ENCODE assay signal across 10 cellular contexts in genomic region chr3:142029052-142029642, GRCh38.
A peak's percentile ranks its signal among the peaks of the same experiment; 100 is the strongest.
DNase-seq lines count a peak whose midpoint lies in the region; ATAC-seq, FAIRE-seq and TF ChIP-seq lines count a peak whose summit lies in the region.
"Had no signal": no experiment of that assay in that cellular context is flagged by ENCODE, and none has a peak within 500 bp of the region (broad histone marks: within the 10 kb centered on the region; RNA-seq: fewer than 3 reads in every experiment).

No MANE protein-coding gene starts in this region.

- peaks cover 17% of the 10 kb centered on the region for H3K4me1 ChIP-seq in RWPE2 (ENCODE audit: insufficient read depth, poor library complexity, severe bottlenecking)

- no peaks in the 10 kb centered on the region for H3K36me3 ChIP-seq in RWPE2 (ENCODE audit: low read depth)
- H3K36me3 ChIP-seq: stomach had no signal

- ATAC-seq in HG02588 (IDR thresholded peaks at IDR 0.05; ENCODE audit: unreplicated experiment): peak; percentile 46
- no peak for ATAC-seq in RWPE2 (ENCODE audit: low read depth)
- no peak for ATAC-seq in GM18861 (IDR thresholded peaks at IDR 0.05; ENCODE audit: unreplicated experiment)
- no peak for ATAC-seq in HG02852 (IDR thresholded peaks at IDR 0.05; ENCODE audit: unreplicated experiment)

- H3K9me3 Mint-ChIP-seq in nephron progenitor cell: no peaks in the 10 kb centered on the region

- H3K4me3 ChIP-seq in GM08714 (ENCODE audit: low read length) (peak overlapping the region; percentile 86; the same call in 1 of the 2 replicates), RWPE2 (ENCODE audit: severe bottlenecking) (no peak overlapping the region)

- DNase-seq in RWPE2 (ENCODE audit: low spot score) (no peak), nephron progenitor cell (no peak), RPMI8226 (no peak), D721Med (ENCODE audit: insufficient read length, low spot score) (no peak)
- DNase-seq: stomach had no signal

- H3K36me3 Mint-ChIP-seq in nephron progenitor cell (ENCODE audit: low read depth): peaks cover 36% of the 10 kb centered on the region

- H3K9me3 ChIP-seq in RWPE2 (ENCODE audit: severe bottlenecking): no peaks in the 10 kb centered on the region
- H3K9me3 ChIP-seq: Caco-2, stomach had no signal

- H3K27me3 Mint-ChIP-seq in nephron progenitor cell (ENCODE audit: low read depth, poor library complexity): no peaks in the 10 kb centered on the region

- TF ChIP-seq CTCF in RWPE2 (IDR thresholded peaks at IDR 0.05; ENCODE audit: poor library complexity, severe bottlenecking): no peak
- TF ChIP-seq CTCF in nephron progenitor cell (IDR thresholded peaks at IDR 0.05): no peak
- TF ChIP-seq CTCF in D721Med (IDR thresholded peaks at IDR 0.05; ENCODE audit: insufficient read depth, missing control alignments): no peak

- peak overlapping the region; percentile 26 for H3K27ac ChIP-seq in RWPE2 (ENCODE audit: poor library complexity, severe bottlenecking)

- H3K4me3 Mint-ChIP-seq in nephron progenitor cell: peak overlapping the region; percentile 52

- no peaks in the 10 kb centered on the region for H3K27me3 ChIP-seq in RWPE2 (ENCODE audit: insufficient read depth, poor library complexity, severe bottlenecking)
- H3K27me3 ChIP-seq: stomach had no signal

- H3K4me1 Mint-ChIP-seq in nephron progenitor cell: peaks cover 26% of the 10 kb centered on the region

- FAIRE-seq in D721Med (lab: Jason Lieb, UNC): no peak

- no peak overlapping the region for H3K27ac Mint-ChIP-seq in nephron progenitor cell
